ENCODE assay signal across 16 cellular contexts in genomic region chr13:20788312-20788711, GRCh38. TPM values are rescaled to one million over a fixed set of nuclear protein-coding genes. Genes with fewer than 3 reads are reported as not detected.
DNase-seq lines count a peak whose midpoint lies in the region; ATAC-seq, FAIRE-seq and TF ChIP-seq lines count a peak whose summit lies in the region.
"Had no signal": no experiment of that assay in that cellular context is flagged by ENCODE, and none has a peak within 500 bp of the region (broad histone marks: within the 10 kb centered on the region; RNA-seq: fewer than 3 reads in every experiment).

No MANE protein-coding gene starts in this region.

- no peak for TF ChIP-seq RAD21 in IMR-90 (IDR thresholded peaks at IDR 0.05; ENCODE audit: low read length)

- DNase-seq in IMR-90 = peak; percentile 26
- DNase-seq in psoas muscle = no peak
- no peak for DNase-seq in natural killer cell
- no peak for DNase-seq in activated CD4-positive, alpha-beta T cell treated with anti-CD3 and anti-CD28 coated beads, Interleukin-2, amount 50 U/mL, for 48 hours
- DNase-seq in foreskin melanocyte = no peak
- DNase-seq: 8988T; CD8-positive, alpha-beta T cell; COR-L47; GM23248 had no signal

- H2AFZ ChIP-seq in IMR-90 (replicated peaks; ENCODE audit: low read length, poor library complexity) = no peak overlapping the region
- H2AFZ ChIP-seq: GM23248 had no signal

- no peak overlapping the region for H2BK15ac ChIP-seq in IMR-90 (ENCODE audit: low read depth, low read length)

- no peak overlapping the region for H4K5ac ChIP-seq in IMR-90 (ENCODE audit: low read depth, low read length)

- FAIRE-seq in endometrium (lab: Jason Lieb, UNC) = peak; percentile 76
- FAIRE-seq: GM12891, GM19239, HTR-8/SVneo had no signal

- no peak overlapping the region for H3K4me3 Mint-ChIP-seq in natural killer cell
- H3K4me3 Mint-ChIP-seq: CD8-positive, alpha-beta T cell had no signal

- no peak for TF ChIP-seq POLR2A in IMR-90 (IDR thresholded peaks at IDR 0.05; ENCODE audit: low read depth, low read length)

- in situ Hi-C loops in IMR-90 (cut with MboI; ENCODE audit: low sequenced_read_pairs) = no loop called here

- no peaks in the 10 kb centered on the region for H3K9me3 Mint-ChIP-seq in natural killer cell
- H3K9me3 Mint-ChIP-seq: CD8-positive, alpha-beta T cell had no signal

- POLR2A ChIA-PET in IMR-90 (lab: Charles Lee; ENCODE audit: unreplicated experiment) = no interaction called here

- H3K9me3 ChIP-seq in IMR-90 (ENCODE audit: control insufficient read depth, insufficient read depth, low read length) (no peaks in the 10 kb centered on the region), psoas muscle (no peaks in the 10 kb centered on the region)
- H3K9me3 ChIP-seq: BLaER1, HAP-1 had no signal

- H2BK120ac ChIP-seq in IMR-90 (ENCODE audit: low read depth, low read length) = no peak overlapping the region

- no peak overlapping the region for H3K4ac ChIP-seq in IMR-90 (ENCODE audit: low read depth, low read length)

- H3K9ac ChIP-seq in IMR-90 (ENCODE audit: low read depth, low read length) = no peak overlapping the region
- H3K9ac ChIP-seq: BLaER1, GM23248 had no signal

- ATAC-seq in IMR-90 (ENCODE audit: low read depth) (no peak), psoas muscle (no peak), natural killer cell (no peak)
- ATAC-seq: CD8-positive, alpha-beta T cell had no signal

- no peak overlapping the region for H2AK9ac ChIP-seq in IMR-90 (replicated peaks; ENCODE audit: low read depth, low read length, poor library complexity)

- peaks cover 5% of the 10 kb centered on the region for H3K4me1 ChIP-seq in IMR-90 (ENCODE audit: control insufficient read depth, insufficient read depth, low read length)
- H3K4me1 ChIP-seq in psoas muscle = no peaks in the 10 kb centered on the region
- H3K4me1 ChIP-seq: HAP-1 had no signal

- intact Hi-C loops in IMR-90 (cut with micrococcal nuclease) = no loop called here
- intact Hi-C loops in psoas muscle (cut with DNase I) = no loop called here
- intact Hi-C loops in natural killer cell (cut with micrococcal nuclease) = no loop called here

- H3K27ac Mint-ChIP-seq in natural killer cell = no peak overlapping the region
- H3K27ac Mint-ChIP-seq: CD8-positive, alpha-beta T cell had no signal

- no peak overlapping the region for H3K14ac ChIP-seq in IMR-90 (replicated peaks; ENCODE audit: low read depth, low read length)

- no peak overlapping the region for H2BK5ac ChIP-seq in IMR-90 (ENCODE audit: low read depth, low read length, poor library complexity, severe bottlenecking)

- no peak overlapping the region for H2BK20ac ChIP-seq in IMR-90 (ENCODE audit: low read depth, low read length)

- no peak overlapping the region for H3K18ac ChIP-seq in IMR-90 (ENCODE audit: low read depth, low read length)

- TF ChIP-seq CTCF in C4-2B (conservative IDR thresholded peaks at IDR 0.05) (no peak), IMR-90 (conservative IDR thresholded peaks at IDR 0.05; ENCODE audit: low read depth, low read length) (no peak), psoas muscle (IDR thresholded peaks at IDR 0.05) (no peak), natural killer cell (IDR thresholded peaks at IDR 0.05) (no peak)

- peak overlapping the region; percentile 49 for H3K27ac ChIP-seq in C4-2B
- H3K27ac ChIP-seq in IMR-90 (ENCODE audit: insufficient read depth, low read length) = no peak overlapping the region
- peak overlapping the region; percentile 26 for H3K27ac ChIP-seq in psoas muscle
- H3K27ac ChIP-seq: BLaER1, GM23248 had no signal

- H3K79me1 ChIP-seq in IMR-90 (ENCODE audit: low read depth in 1 of 2, low read length in 2 of 2) = peaks cover 0 to 7% of the 10 kb centered on the region in 2 experiments; a peak in 1 of 4 replicates

- no peak overlapping the region for H4K8ac ChIP-seq in IMR-90 (ENCODE audit: low read depth in 2 of 2, low read length in 2 of 2)

- H3K27me3 ChIP-seq in IMR-90 (ENCODE audit: control insufficient read depth, insufficient read depth, low read length) = no peaks in the 10 kb centered on the region
- no peaks in the 10 kb centered on the region for H3K27me3 ChIP-seq in psoas muscle (ENCODE audit: insufficient read depth in 3 of 3, low read length in 2 of 3)
- H3K27me3 ChIP-seq: BLaER1 had no signal

- H3K4me2 ChIP-seq in IMR-90 (ENCODE audit: low read depth, low read length) = no peak overlapping the region
- H3K4me2 ChIP-seq: BLaER1 had no signal

- H3K36me3 Mint-ChIP-seq in natural killer cell = peaks cover 7% of the 10 kb centered on the region

- H3K4me1 Mint-ChIP-seq in natural killer cell = no peaks in the 10 kb centered on the region

- WGBS in IMR-90 (ENCODE audit: extremely low coverage in 2 of 2, insufficient read length in 1 of 2), 2 experiments = no CpG with 5 or more reads among the region's 1 CpG
- WGBS in psoas muscle, 3 donors = 94 to 100% (median 97%) methylated on average over 1 of the region's 1 CpG

- no peak overlapping the region for H3K56ac ChIP-seq in IMR-90 (ENCODE audit: extremely low read depth, insufficient read depth, low read length)

- CTCF ChIA-PET in IMR-90 (lab: Yijun Ruan, JAX) = no interaction called here

- no peak overlapping the region for H3K23ac ChIP-seq in IMR-90 (ENCODE audit: low read depth, low read length)

- H4K91ac ChIP-seq in IMR-90 (ENCODE audit: insufficient read depth, low read depth, low read length) = no peak overlapping the region

- H3K36me3 ChIP-seq in IMR-90 (ENCODE audit: control insufficient read depth, insufficient read depth, low read length) = peaks cover 16% of the 10 kb centered on the region
- H3K36me3 ChIP-seq in psoas muscle (ENCODE audit: insufficient read depth in 1 of 2, low read depth in 1 of 2) = peaks cover 7 to 84% of the 10 kb centered on the region in 2 donors

- H3K27me3 Mint-ChIP-seq in natural killer cell (ENCODE audit: low read depth in 2 of 2) = no peaks in the 10 kb centered on the region

- dilution Hi-C loops in IMR-90 (cut with HindIII; ENCODE audit: low sequenced_read_pairs, unreplicated experiment) = no loop called here

- no TSS peak for BruUV-seq in IMR-90 (replicated peaks; lab: Mats Ljungman, UMichigan)

- peaks cover 7% of the 10 kb centered on the region; the same call in 1 of the 2 replicates for H4K20me1 ChIP-seq in IMR-90 (ENCODE audit: insufficient read depth, low read length)
- H4K20me1 ChIP-seq: BLaER1 had no signal

- H3K9me1 ChIP-seq in IMR-90 (ENCODE audit: insufficient read depth, low read length) = peaks cover 4% of the 10 kb centered on the region

- no peak overlapping the region for H3K4me3 ChIP-seq in IMR-90 (ENCODE audit: insufficient read depth, low read depth, low read length)
- H3K4me3 ChIP-seq in psoas muscle = no peak overlapping the region
- H3K4me3 ChIP-seq: BLaER1, GM23248, HAP-1 had no signal

- no peak overlapping the region for H2AK5ac ChIP-seq in IMR-90 (ENCODE audit: low read depth, low read length)

TF ChIP-seq in IMR-90, 13 proteins besides CTCF, POLR2A, EP300 and RAD21:
- no peak for TF ChIP-seq ELK1 (IDR thresholded peaks at IDR 0.05; ENCODE audit: borderline replicate concordance, low read depth, low read length)
- TF ChIP-seq NFE2L2 (IDR thresholded peaks at IDR 0.05; ENCODE audit: low read depth, low read length) = no peak
- TF ChIP-seq CEBPB (IDR thresholded peaks at IDR 0.05; ENCODE audit: low read depth, low read length) = no peak
- no peak for TF ChIP-seq RCOR1 (IDR thresholded peaks at IDR 0.05; ENCODE audit: insufficient replicate concordance, low read length)
- no peak for TF ChIP-seq MXI1 (IDR thresholded peaks at IDR 0.05; ENCODE audit: borderline replicate concordance, low read depth, low read length)
- no peak for TF ChIP-seq MAFK (IDR thresholded peaks at IDR 0.05; ENCODE audit: low read depth, low read length)

RNA-seq across cellular contexts. Expression of gene EEF1AKMT1, which starts 14.6 kb away (rescaled TPM):
- total RNA-seq in IMR-90 (2012; rRNA removed) = 10.6 and 11.7 TPM in 2 replicates
- 7.4 and 10.0 TPM in 2 replicates for polyA plus RNA-seq in IMR-90 (2012; rRNA removed)
- polyA plus RNA-seq in IMR-90 (2012; cell fraction: cytosol; rRNA removed) = 2.6 and 6.9 TPM in 2 replicates
- polyA plus RNA-seq in IMR-90 (2012; cell fraction: nucleus; rRNA removed; ENCODE audit: low replicate concordance) = 0.54 and 5.8 TPM in 2 replicates
- total RNA-seq in psoas muscle = 1 to 10 TPM; 8.2 to 8.9 (median 8.2) TPM
- 1 to 10 TPM; 5.1 to 9.9 (median 7.1) TPM for polyA plus RNA-seq in psoas muscle
- total RNA-seq in natural killer cell = 1 to 10 TPM; 3.8 to 5.1 (median 4.6) TPM
